Comparison of ENCODE assay signal across 1 cellular context in the genomic region with DNA sequence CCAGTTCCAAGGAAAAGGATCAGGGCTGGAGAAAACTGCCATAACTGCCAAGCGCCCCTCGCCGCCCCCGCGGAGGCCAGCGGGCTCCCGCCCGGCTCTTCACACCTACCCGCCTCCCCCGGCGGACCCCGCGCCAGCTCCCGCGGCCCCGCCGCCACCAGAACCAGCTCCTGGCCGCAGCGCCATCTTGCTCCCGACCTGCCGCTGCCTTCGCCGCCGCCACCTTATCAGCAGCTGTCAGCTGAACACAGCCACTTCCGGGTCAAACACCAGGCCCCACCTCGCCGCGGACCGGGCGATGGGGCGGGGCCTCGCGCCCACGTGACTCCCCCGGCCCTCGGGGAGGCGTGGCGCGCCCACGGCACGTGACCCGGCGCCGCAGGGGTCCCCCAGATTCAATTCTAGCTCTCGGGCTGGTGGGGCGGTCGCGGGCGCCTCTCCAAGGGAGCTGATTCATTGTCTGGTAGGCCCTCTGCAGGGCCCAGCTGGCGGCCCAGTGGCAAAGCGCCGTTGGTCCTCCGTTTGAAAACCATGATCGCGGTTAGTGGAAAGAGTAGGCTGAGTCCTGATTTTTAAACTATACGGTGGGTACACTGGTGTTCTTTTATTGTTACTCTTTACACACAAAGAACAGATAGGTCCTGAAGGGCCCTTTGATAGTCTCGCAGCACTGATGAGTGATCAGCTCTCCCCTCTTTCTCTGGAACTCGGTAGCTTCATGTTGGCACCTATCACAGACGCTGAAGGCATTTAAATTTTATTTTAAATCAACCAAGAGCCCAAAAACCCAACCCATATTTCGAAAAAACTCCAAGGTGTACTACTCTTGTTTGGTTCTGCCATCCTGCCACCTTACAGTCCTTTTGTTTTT.
TF ChIP-seq lines count a peak whose summit lies in the region.

A gene with protein sequence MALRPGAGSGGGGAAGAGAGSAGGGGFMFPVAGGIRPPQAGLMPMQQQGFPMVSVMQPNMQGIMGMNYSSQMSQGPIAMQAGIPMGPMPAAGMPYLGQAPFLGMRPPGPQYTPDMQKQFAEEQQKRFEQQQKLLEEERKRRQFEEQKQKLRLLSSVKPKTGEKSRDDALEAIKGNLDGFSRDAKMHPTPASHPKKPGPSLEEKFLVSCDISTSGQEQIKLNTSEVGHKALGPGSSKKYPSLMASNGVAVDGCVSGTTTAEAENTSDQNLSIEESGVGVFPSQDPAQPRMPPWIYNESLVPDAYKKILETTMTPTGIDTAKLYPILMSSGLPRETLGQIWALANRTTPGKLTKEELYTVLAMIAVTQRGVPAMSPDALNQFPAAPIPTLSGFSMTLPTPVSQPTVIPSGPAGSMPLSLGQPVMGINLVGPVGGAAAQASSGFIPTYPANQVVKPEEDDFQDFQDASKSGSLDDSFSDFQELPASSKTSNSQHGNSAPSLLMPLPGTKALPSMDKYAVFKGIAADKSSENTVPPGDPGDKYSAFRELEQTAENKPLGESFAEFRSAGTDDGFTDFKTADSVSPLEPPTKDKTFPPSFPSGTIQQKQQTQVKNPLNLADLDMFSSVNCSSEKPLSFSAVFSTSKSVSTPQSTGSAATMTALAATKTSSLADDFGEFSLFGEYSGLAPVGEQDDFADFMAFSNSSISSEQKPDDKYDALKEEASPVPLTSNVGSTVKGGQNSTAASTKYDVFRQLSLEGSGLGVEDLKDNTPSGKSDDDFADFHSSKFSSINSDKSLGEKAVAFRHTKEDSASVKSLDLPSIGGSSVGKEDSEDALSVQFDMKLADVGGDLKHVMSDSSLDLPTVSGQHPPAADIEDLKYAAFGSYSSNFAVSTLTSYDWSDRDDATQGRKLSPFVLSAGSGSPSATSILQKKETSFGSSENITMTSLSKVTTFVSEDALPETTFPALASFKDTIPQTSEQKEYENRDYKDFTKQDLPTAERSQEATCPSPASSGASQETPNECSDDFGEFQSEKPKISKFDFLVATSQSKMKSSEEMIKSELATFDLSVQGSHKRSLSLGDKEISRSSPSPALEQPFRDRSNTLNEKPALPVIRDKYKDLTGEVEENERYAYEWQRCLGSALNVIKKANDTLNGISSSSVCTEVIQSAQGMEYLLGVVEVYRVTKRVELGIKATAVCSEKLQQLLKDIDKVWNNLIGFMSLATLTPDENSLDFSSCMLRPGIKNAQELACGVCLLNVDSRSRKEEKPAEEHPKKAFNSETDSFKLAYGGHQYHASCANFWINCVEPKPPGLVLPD (N-terminal part only) (minus strand): TSS at position 249 of the 871 bp plus-strand sequence. CDS start 63 bp downstream, at position 186.

TF ChIP-seq in H1, 55 proteins besides CTCF, POLR2A, EP300 and RAD21 (continues in another document):
- TF ChIP-seq BCL11A (IDR thresholded peaks at IDR 0.05; ENCODE audit: low read depth in 2 of 2, low read length in 2 of 2) (no peak), ASH2L (IDR thresholded peaks at IDR 0.05; ENCODE audit: low read length) (peak; percentile 86), JUND (IDR thresholded peaks at IDR 0.05; ENCODE audit: low read length) (no peak), KDM5A (IDR thresholded peaks at IDR 0.05; ENCODE audit: low read length) (0 out of 2 replicates have a peak, but pooled peaks have one; percentile 20), TBP (IDR thresholded peaks at IDR 0.05; ENCODE audit: low read depth, low read length) (peak; percentile 83), NANOG (IDR thresholded peaks at IDR 0.05; ENCODE audit: insufficient read depth, low read depth, low read length, poor library complexity, severe bottlenecking) (no peak), POU5F1 (IDR thresholded peaks at IDR 0.05; ENCODE audit: low read depth, low read length) (no peak), CTBP2 (IDR thresholded peaks at IDR 0.05; ENCODE audit: borderline replicate concordance, insufficient read depth, insufficient read length, low read length) (no peak), RNF2 (IDR thresholded peaks at IDR 0.05; ENCODE audit: borderline replicate concordance, low read depth, low read length, missing control alignments, poor library complexity, severe bottlenecking) (no peak), TCF12 (IDR thresholded peaks at IDR 0.05; ENCODE audit: low read depth, low read length) (no peak), PHF8 (conservative IDR thresholded peaks at IDR 0.05; ENCODE audit: low read depth, low read length) (peak; percentile 86), CHD2 (IDR thresholded peaks at IDR 0.05; ENCODE audit: low read length) (no peak), FOSL1 (IDR thresholded peaks at IDR 0.05; ENCODE audit: insufficient read depth, low read depth, low read length) (no peak), SIN3A (conservative IDR thresholded peaks at IDR 0.05 in 1 of 2, IDR thresholded peaks at IDR 0.05 in 1 of 2; ENCODE audit: low read depth in 1 of 2, low read length in 2 of 2) (peak; percentile 94 to 96), BACH1 (IDR thresholded peaks at IDR 0.05; ENCODE audit: low read length) (peak; percentile 81), RFX5 (IDR thresholded peaks at IDR 0.05; ENCODE audit: borderline replicate concordance, low read depth, low read length) (no peak), EGR1 (IDR thresholded peaks at IDR 0.05; ENCODE audit: borderline replicate concordance, low read depth, low read length) (no peak), GABPA (IDR thresholded peaks at IDR 0.05; ENCODE audit: borderline replicate concordance, insufficient read depth, low read length) (peak; percentile 73; the same call in 1 of the 2 replicates), JUN (IDR thresholded peaks at IDR 0.05; ENCODE audit: low read depth, low read length) (no peak), GTF2F1 (IDR thresholded peaks at IDR 0.05; ENCODE audit: borderline replicate concordance, low read depth, low read length) (0 out of 2 replicates have a peak, but pooled peaks have one; percentile 33), SIRT6 (IDR thresholded peaks at IDR 0.05; ENCODE audit: low read length) (no peak), SAP30 (IDR thresholded peaks at IDR 0.05; ENCODE audit: insufficient read depth, insufficient replicate concordance, low read length) (no peak), SUZ12 (IDR thresholded peaks at IDR 0.05; ENCODE audit: low read length) (no peak), BRCA1 (IDR thresholded peaks at IDR 0.05; ENCODE audit: low read depth, low read length) (no peak), CREB1 (IDR thresholded peaks at IDR 0.05) (peak; percentile 24), CBX8 (IDR thresholded peaks at IDR 0.05; ENCODE audit: borderline replicate concordance, low read depth, low read length) (no peak), YY1 (IDR thresholded peaks at IDR 0.05; ENCODE audit: low read depth, low read length) (peak; percentile 94), TEAD4 (IDR thresholded peaks at IDR 0.05; ENCODE audit: low read depth, low read length) (no peak), SRF (IDR thresholded peaks at IDR 0.05; ENCODE audit: low read depth, low read length) (no peak), HDAC6 (IDR thresholded peaks at IDR 0.05; ENCODE audit: low read depth, low read length) (no peak), RXRA (IDR thresholded peaks at IDR 0.05; ENCODE audit: insufficient read depth, low read depth, low read length) (no peak), CBX5 (IDR thresholded peaks at IDR 0.05; ENCODE audit: low read depth, low read length) (no peak), RBBP5 (IDR thresholded peaks at IDR 0.05; ENCODE audit: borderline replicate concordance, low read depth, low read length) (no peak)
- TF ChIP-seq, protein P1, sequence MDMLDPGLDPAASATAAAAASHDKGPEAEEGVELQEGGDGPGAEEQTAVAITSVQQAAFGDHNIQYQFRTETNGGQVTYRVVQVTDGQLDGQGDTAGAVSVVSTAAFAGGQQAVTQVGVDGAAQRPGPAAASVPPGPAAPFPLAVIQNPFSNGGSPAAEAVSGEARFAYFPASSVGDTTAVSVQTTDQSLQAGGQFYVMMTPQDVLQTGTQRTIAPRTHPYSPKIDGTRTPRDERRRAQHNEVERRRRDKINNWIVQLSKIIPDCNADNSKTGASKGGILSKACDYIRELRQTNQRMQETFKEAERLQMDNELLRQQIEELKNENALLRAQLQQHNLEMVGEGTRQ (IDR thresholded peaks at IDR 0.05; ENCODE audit: low read length) = peak; percentile 99
- TF ChIP-seq, protein P2, sequence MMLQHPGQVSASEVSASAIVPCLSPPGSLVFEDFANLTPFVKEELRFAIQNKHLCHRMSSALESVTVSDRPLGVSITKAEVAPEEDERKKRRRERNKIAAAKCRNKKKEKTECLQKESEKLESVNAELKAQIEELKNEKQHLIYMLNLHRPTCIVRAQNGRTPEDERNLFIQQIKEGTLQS (IDR thresholded peaks at IDR 0.05; ENCODE audit: insufficient read depth, low read depth, low read length) = peak; percentile 96
- TF ChIP-seq, protein P3, sequence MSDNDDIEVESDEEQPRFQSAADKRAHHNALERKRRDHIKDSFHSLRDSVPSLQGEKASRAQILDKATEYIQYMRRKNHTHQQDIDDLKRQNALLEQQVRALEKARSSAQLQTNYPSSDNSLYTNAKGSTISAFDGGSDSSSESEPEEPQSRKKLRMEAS (IDR thresholded peaks at IDR 0.05) = peak; percentile 70; the same call in 1 of the 2 replicates
- TF ChIP-seq, protein P4, sequence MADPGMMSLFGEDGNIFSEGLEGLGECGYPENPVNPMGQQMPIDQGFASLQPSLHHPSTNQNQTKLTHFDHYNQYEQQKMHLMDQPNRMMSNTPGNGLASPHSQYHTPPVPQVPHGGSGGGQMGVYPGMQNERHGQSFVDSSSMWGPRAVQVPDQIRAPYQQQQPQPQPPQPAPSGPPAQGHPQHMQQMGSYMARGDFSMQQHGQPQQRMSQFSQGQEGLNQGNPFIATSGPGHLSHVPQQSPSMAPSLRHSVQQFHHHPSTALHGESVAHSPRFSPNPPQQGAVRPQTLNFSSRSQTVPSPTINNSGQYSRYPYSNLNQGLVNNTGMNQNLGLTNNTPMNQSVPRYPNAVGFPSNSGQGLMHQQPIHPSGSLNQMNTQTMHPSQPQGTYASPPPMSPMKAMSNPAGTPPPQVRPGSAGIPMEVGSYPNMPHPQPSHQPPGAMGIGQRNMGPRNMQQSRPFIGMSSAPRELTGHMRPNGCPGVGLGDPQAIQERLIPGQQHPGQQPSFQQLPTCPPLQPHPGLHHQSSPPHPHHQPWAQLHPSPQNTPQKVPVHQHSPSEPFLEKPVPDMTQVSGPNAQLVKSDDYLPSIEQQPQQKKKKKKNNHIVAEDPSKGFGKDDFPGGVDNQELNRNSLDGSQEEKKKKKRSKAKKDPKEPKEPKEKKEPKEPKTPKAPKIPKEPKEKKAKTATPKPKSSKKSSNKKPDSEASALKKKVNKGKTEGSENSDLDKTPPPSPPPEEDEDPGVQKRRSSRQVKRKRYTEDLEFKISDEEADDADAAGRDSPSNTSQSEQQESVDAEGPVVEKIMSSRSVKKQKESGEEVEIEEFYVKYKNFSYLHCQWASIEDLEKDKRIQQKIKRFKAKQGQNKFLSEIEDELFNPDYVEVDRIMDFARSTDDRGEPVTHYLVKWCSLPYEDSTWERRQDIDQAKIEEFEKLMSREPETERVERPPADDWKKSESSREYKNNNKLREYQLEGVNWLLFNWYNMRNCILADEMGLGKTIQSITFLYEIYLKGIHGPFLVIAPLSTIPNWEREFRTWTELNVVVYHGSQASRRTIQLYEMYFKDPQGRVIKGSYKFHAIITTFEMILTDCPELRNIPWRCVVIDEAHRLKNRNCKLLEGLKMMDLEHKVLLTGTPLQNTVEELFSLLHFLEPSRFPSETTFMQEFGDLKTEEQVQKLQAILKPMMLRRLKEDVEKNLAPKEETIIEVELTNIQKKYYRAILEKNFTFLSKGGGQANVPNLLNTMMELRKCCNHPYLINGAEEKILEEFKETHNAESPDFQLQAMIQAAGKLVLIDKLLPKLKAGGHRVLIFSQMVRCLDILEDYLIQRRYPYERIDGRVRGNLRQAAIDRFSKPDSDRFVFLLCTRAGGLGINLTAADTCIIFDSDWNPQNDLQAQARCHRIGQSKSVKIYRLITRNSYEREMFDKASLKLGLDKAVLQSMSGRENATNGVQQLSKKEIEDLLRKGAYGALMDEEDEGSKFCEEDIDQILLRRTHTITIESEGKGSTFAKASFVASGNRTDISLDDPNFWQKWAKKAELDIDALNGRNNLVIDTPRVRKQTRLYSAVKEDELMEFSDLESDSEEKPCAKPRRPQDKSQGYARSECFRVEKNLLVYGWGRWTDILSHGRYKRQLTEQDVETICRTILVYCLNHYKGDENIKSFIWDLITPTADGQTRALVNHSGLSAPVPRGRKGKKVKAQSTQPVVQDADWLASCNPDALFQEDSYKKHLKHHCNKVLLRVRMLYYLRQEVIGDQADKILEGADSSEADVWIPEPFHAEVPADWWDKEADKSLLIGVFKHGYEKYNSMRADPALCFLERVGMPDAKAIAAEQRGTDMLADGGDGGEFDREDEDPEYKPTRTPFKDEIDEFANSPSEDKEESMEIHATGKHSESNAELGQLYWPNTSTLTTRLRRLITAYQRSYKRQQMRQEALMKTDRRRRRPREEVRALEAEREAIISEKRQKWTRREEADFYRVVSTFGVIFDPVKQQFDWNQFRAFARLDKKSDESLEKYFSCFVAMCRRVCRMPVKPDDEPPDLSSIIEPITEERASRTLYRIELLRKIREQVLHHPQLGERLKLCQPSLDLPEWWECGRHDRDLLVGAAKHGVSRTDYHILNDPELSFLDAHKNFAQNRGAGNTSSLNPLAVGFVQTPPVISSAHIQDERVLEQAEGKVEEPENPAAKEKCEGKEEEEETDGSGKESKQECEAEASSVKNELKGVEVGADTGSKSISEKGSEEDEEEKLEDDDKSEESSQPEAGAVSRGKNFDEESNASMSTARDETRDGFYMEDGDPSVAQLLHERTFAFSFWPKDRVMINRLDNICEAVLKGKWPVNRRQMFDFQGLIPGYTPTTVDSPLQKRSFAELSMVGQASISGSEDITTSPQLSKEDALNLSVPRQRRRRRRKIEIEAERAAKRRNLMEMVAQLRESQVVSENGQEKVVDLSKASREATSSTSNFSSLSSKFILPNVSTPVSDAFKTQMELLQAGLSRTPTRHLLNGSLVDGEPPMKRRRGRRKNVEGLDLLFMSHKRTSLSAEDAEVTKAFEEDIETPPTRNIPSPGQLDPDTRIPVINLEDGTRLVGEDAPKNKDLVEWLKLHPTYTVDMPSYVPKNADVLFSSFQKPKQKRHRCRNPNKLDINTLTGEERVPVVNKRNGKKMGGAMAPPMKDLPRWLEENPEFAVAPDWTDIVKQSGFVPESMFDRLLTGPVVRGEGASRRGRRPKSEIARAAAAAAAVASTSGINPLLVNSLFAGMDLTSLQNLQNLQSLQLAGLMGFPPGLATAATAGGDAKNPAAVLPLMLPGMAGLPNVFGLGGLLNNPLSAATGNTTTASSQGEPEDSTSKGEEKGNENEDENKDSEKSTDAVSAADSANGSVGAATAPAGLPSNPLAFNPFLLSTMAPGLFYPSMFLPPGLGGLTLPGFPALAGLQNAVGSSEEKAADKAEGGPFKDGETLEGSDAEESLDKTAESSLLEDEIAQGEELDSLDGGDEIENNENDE (IDR thresholded peaks at IDR 0.05; ENCODE audit: insufficient replicate concordance, low read length) = no peak
- TF ChIP-seq, protein P5, sequence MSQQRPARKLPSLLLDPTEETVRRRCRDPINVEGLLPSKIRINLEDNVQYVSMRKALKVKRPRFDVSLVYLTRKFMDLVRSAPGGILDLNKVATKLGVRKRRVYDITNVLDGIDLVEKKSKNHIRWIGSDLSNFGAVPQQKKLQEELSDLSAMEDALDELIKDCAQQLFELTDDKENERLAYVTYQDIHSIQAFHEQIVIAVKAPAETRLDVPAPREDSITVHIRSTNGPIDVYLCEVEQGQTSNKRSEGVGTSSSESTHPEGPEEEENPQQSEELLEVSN (IDR thresholded peaks at IDR 0.05) = no peak
- TF ChIP-seq, protein P6, sequence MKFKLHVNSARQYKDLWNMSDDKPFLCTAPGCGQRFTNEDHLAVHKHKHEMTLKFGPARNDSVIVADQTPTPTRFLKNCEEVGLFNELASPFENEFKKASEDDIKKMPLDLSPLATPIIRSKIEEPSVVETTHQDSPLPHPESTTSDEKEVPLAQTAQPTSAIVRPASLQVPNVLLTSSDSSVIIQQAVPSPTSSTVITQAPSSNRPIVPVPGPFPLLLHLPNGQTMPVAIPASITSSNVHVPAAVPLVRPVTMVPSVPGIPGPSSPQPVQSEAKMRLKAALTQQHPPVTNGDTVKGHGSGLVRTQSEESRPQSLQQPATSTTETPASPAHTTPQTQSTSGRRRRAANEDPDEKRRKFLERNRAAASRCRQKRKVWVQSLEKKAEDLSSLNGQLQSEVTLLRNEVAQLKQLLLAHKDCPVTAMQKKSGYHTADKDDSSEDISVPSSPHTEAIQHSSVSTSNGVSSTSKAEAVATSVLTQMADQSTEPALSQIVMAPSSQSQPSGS (IDR thresholded peaks at IDR 0.05; ENCODE audit: low read length) = no peak
